In the genomic region with DNA sequence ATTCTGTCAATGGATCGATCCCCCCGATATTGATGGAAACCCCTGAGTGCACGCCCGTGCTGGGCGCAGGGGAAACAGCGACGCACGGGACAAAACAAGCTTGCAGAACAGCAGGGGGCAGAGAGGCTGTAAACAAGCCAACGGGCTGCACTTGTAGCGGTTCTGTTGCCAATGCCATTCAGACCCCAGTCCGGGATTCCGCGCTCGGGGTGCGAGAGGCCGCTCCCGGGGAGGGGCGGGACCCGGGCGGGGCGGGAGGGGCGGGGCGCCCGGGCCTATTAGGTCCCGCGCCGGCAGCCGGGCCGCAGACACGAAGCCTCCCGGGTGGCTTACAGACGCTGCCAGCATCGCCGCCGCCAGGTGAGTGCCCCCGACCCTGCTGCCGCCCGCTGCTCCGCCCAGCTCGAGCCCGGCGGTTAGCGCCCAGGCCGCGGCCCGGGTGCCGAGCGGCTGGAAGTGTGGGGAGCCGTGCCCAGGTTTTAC, we compare ENCODE assay signal across 9 cellular contexts. TPM values are rescaled to one million over a fixed set of nuclear protein-coding genes. Genes with fewer than 3 reads are reported as not detected.
DNase-seq lines count a peak whose midpoint lies in the region; ATAC-seq, FAIRE-seq and TF ChIP-seq lines count a peak whose summit lies in the region.
"Had no signal": no experiment of that assay in that cellular context is flagged by ENCODE, and none has a peak within 500 bp of the region (broad histone marks: within the 10 kb centered on the region; RNA-seq: fewer than 3 reads in every experiment).

A gene with protein sequence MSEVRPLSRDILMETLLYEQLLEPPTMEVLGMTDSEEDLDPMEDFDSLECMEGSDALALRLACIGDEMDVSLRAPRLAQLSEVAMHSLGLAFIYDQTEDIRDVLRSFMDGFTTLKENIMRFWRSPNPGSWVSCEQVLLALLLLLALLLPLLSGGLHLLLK (plus strand): TSS at position 307 of the 483 bp plus-strand sequence. CDS start 13,273 bp downstream, outside the sequence.

- no peaks in the 10 kb centered on the region for H3K9me3 ChIP-seq in esophagus (ENCODE audit: control insufficient read depth in 2 of 2, insufficient read depth in 1 of 2, low read depth in 1 of 2, low read length in 1 of 2)

- ATAC-seq in GM21360 (IDR thresholded peaks at IDR 0.05; ENCODE audit: unreplicated experiment) (peak; percentile 27), GM18868 (IDR thresholded peaks at IDR 0.05; ENCODE audit: unreplicated experiment) (no peak)
- ATAC-seq in naive thymus-derived CD8-positive, alpha-beta T cell = peak; percentile 52 to 65

- no peaks in the 10 kb centered on the region for H3K9me3 Mint-ChIP-seq in naive thymus-derived CD8-positive, alpha-beta T cell

- no peaks in the 10 kb centered on the region for H3K27me3 ChIP-seq in esophagus (ENCODE audit: control insufficient read depth in 1 of 2, insufficient read depth in 2 of 2, low read length in 2 of 2)

- POLR2A ChIA-PET in naive thymus-derived CD8-positive, alpha-beta T cell (lab: Charles Lee) = interaction anchor here (0.5 to 1.6 kb wide), 7 partner anchors 8 to 266 kb away, joined by 3 to 4 read pairs (median 3); a partner anchor contains a TSS

- H3K27me3 Mint-ChIP-seq in naive thymus-derived CD8-positive, alpha-beta T cell = peaks cover 0 to 9% (median 0%) of the 10 kb centered on the region in 5 donors

- FAIRE-seq in urothelium cell line (lab: Jason Lieb, UNC) = no peak

- H3K4me3 Mint-ChIP-seq in naive thymus-derived CD8-positive, alpha-beta T cell = peak within 1 kb of the TSS; percentile 75 to 90 (median 84)

- peak; percentile 35 for TF ChIP-seq CTCF in AG09319 (IDR thresholded peaks at IDR 0.05; ENCODE audit: low read depth, low read length)

- DNase-seq in AG09319 (ENCODE audit: extremely low read depth, low read depth) (no peak), NCI-H69 (lab: John Stamatoyannopoulos, UW) (peak; percentile 67), urothelium cell line (ENCODE audit: low spot score) (peak; percentile 71)
- DNase-seq in activated CD8-positive, alpha-beta memory T cell treated with anti-CD3 and anti-CD28 coated beads, Interleukin-2, amount 50 U/mL, for 4 hours = peak; percentile 49
- DNase-seq in naive thymus-derived CD8-positive, alpha-beta T cell = peak; percentile 22 to 66 (median 38)

- peak within 1 kb of the TSS; percentile 59 to 74 for H3K4me3 ChIP-seq in esophagus (ENCODE audit: low read depth in 1 of 2, low read length in 2 of 2)

- H3K36me3 ChIP-seq in esophagus (ENCODE audit: control insufficient read depth in 2 of 2, insufficient read depth in 2 of 2, low read length in 1 of 2) = no peaks in the 10 kb centered on the region

- peak within 1 kb of the TSS in 8 of 10 donors; percentile 10 to 92 (median 72) for H3K27ac Mint-ChIP-seq in naive thymus-derived CD8-positive, alpha-beta T cell

- peaks cover 0 to 18% (median 8%) of the 10 kb centered on the region in 4 donors for H3K4me1 Mint-ChIP-seq in naive thymus-derived CD8-positive, alpha-beta T cell

- 0 to 1% methylated on average over 26 to 49 of the region's 49 CpGs for WGBS in esophagus, 2 donors

- no peaks in the 10 kb centered on the region for H3K36me3 Mint-ChIP-seq in naive thymus-derived CD8-positive, alpha-beta T cell

- peaks cover 0 to 4% of the 10 kb centered on the region in 2 donors for H3K4me1 ChIP-seq in esophagus (ENCODE audit: control insufficient read depth in 2 of 2, insufficient read depth in 2 of 2, low read length in 1 of 2)

- H3K27ac ChIP-seq in esophagus (ENCODE audit: low read depth in 2 of 2, low read length in 1 of 2) = peak within 1 kb of the TSS in 1 of 2 donors; percentile 53

RNA-seq across cellular contexts. Expression of the gene that starts here (rescaled TPM):
- polyA plus RNA-seq in esophagus = 10 to 100 TPM; 11.4 to 18.5 TPM
- total RNA-seq in naive thymus-derived CD8-positive, alpha-beta T cell = 1 to 10 TPM; 2.6 TPM
- 1 to 10 TPM; 2.8 to 6.1 (median 4.0) TPM for polyA plus RNA-seq in naive thymus-derived CD8-positive, alpha-beta T cell
- total RNA-seq: temporal lobe had no signal
